2 cellular contexts compared by ENCODE assay signal in genomic region chr20:10603378-10603777, GRCh38.
TF ChIP-seq lines count a peak whose summit lies in the region.

No MANE protein-coding gene starts in this region.

TF ChIP-seq in SK-N-SH, 30 proteins besides CTCF, POLR2A, EP300 and RAD21 (continued from another document):
- TF ChIP-seq NFIC (IDR thresholded peaks at IDR 0.05; ENCODE audit: borderline replicate concordance) (no peak), GATA2 (CRISPR knock-in tag; IDR thresholded peaks at IDR 0.05) (no peak), ZBTB33 (IDR thresholded peaks at IDR 0.05; ENCODE audit: borderline replicate concordance, low read depth) (no peak), SMC3 (IDR thresholded peaks at IDR 0.05; ENCODE audit: low read depth, low read length) (no peak), TCF12 (IDR thresholded peaks at IDR 0.05) (no peak)

TF ChIP-seq in SK-N-SH treated with all-trans-retinoic acid at 6 μM for 48 hours, 23 proteins besides CTCF, POLR2A, EP300 and RAD21 (continued from another document):
- TF ChIP-seq CSRNP3 (CRISPR knock-in tag; IDR thresholded peaks at IDR 0.05) (no peak), CSDC2 (CRISPR knock-in tag; IDR thresholded peaks at IDR 0.05) (no peak), ZFP3 (CRISPR knock-in tag; IDR thresholded peaks at IDR 0.05) (no peak), ARNTL (CRISPR knock-in tag; IDR thresholded peaks at IDR 0.05; ENCODE audit: borderline replicate concordance, low read depth) (no peak), ZC3H10 (CRISPR knock-in tag; IDR thresholded peaks at IDR 0.05) (no peak), TSHZ2 (CRISPR knock-in tag; IDR thresholded peaks at IDR 0.05) (no peak), BACH2 (CRISPR knock-in tag; IDR thresholded peaks at IDR 0.05; ENCODE audit: borderline replicate concordance) (no peak), ZNF565 (CRISPR knock-in tag; conservative IDR thresholded peaks at IDR 0.05; ENCODE audit: low read depth) (no peak)
- TF ChIP-seq, protein P1, sequence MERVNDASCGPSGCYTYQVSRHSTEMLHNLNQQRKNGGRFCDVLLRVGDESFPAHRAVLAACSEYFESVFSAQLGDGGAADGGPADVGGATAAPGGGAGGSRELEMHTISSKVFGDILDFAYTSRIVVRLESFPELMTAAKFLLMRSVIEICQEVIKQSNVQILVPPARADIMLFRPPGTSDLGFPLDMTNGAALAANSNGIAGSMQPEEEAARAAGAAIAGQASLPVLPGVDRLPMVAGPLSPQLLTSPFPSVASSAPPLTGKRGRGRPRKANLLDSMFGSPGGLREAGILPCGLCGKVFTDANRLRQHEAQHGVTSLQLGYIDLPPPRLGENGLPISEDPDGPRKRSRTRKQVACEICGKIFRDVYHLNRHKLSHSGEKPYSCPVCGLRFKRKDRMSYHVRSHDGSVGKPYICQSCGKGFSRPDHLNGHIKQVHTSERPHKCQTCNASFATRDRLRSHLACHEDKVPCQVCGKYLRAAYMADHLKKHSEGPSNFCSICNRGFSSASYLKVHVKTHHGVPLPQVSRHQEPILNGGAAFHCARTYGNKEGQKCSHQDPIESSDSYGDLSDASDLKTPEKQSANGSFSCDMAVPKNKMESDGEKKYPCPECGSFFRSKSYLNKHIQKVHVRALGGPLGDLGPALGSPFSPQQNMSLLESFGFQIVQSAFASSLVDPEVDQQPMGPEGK (CRISPR knock-in tag; IDR thresholded peaks at IDR 0.05; ENCODE audit: borderline replicate concordance): no peak
